Comparison of ENCODE assay signal across 2 cellular contexts in the genomic region with DNA sequence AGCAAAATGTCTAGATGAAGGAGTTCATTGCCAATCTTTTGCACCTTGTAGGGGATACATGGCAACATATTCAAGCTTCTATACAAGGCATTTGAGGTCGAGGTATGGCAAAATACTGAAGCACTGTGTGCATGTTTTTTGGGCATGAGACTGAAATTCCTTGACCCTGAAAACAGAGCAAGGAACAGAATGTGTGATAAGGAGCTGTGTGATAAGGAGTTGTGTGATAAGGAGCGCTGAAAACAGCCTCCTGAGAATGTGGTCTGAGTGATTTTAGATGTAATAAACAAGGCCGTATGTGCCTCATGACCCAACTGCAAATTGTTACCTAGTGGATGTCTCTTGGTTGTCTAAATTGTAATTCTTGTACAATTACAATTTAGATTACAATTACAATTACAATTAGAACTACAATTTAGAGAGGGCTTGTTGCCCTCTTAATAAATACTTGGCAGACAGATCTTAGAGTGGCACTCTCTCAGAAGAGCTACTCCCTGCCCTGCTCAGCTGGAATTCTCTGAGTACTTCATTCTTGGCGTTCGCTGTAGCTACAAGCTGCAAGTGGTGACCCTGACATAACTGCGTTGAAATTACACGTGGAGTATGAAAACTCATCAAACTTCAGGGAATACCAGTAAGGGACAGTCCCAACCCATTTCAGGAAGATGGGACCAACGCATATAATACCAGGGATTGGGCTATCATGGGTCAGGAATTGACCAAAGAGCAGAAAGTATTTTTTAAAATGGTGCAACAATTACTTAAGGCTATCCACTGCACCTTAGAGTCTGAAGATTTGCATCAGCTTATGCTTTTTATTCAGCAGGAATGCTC.
A peak's percentile ranks its signal among the peaks of the same experiment; 100 is the strongest.
TF ChIP-seq lines count a peak whose summit lies in the region.

No MANE protein-coding gene starts in this region.

TF ChIP-seq in liver, 16 proteins besides CTCF, POLR2A, EP300 and RAD21:
- TF ChIP-seq NR2F2 (IDR thresholded peaks at IDR 0.05) (peak; percentile 69), GABPA (IDR thresholded peaks at IDR 0.05 in 1 of 2, conservative IDR thresholded peaks at IDR 0.05 in 1 of 2) (no peak), TAF1 (conservative IDR thresholded peaks at IDR 0.05) (no peak), FOXA2 (IDR thresholded peaks at IDR 0.05) (no peak)

TF ChIP-seq in HepG2, 621 proteins besides CTCF, POLR2A, EP300 and RAD21:
- no peak for TF ChIP-seq CHCHD3 (CRISPR knock-in tag; IDR thresholded peaks at IDR 0.05)
- TF ChIP-seq SSRP1 (CRISPR knock-in tag; IDR thresholded peaks at IDR 0.05): no peak
- no peak for TF ChIP-seq FOXK2 (IDR thresholded peaks at IDR 0.05)
- no peak for TF ChIP-seq ZNF441 (CRISPR knock-in tag; IDR thresholded peaks at IDR 0.05; ENCODE audit: borderline replicate concordance)
- no peak for TF ChIP-seq ZNF225 (CRISPR knock-in tag; IDR thresholded peaks at IDR 0.05)
- TF ChIP-seq ZBTB40 (IDR thresholded peaks at IDR 0.05): no peak
- no peak for TF ChIP-seq ZBTB40 (CRISPR knock-in tag; IDR thresholded peaks at IDR 0.05)
- no peak for TF ChIP-seq ZFY (CRISPR knock-in tag; IDR thresholded peaks at IDR 0.05)
- TF ChIP-seq ESRRA (CRISPR knock-in tag; IDR thresholded peaks at IDR 0.05; ENCODE audit: low read depth): no peak
- no peak for TF ChIP-seq ZNF720 (CRISPR knock-in tag; IDR thresholded peaks at IDR 0.05)
- no peak for TF ChIP-seq ZNF33B (CRISPR knock-in tag; IDR thresholded peaks at IDR 0.05)
